8 cellular contexts compared by ENCODE assay signal in genomic region chr3:125697979-125698640, GRCh38.
DNase-seq lines count a peak whose midpoint lies in the region; TF ChIP-seq lines count a peak whose summit lies in the region.
"Not testable (repeated sequence)": the region's sequence is repeated elsewhere in the genome, so short reads cannot be mapped to it uniquely, and the experiment has no call there.

No MANE protein-coding gene starts in this region.

- H3K9me3 ChIP-seq in thyroid gland, result not testable (repeated sequence)

- intact Hi-C loops in thyroid gland (cut with DNase I), result not testable (repeated sequence)

- H3K4me1 ChIP-seq in thyroid gland, result not testable (repeated sequence)

- WGBS in thyroid gland, 2 donors, result 58 to 72% methylated on average over 12 to 13 of the region's 13 CpGs

- TF ChIP-seq POLR2A in thyroid gland (IDR thresholded peaks at IDR 0.05), result not testable (repeated sequence)

- TF ChIP-seq CTCF in LNCAP (IDR thresholded peaks at IDR 0.05), result 0 out of 2 replicates have a peak, but pooled peaks have one; percentile 8
- peak in 3 of 6 experiments; percentile 28 to 36 (median 28) for TF ChIP-seq CTCF in thyroid gland (IDR thresholded peaks at IDR 0.05)

- not testable (repeated sequence) for H3K36me3 ChIP-seq in thyroid gland

- not testable (repeated sequence) for H3K27me3 ChIP-seq in thyroid gland

- DNase-seq in ELR (ENCODE audit: low read depth) (peak; percentile 38), RPMI8226 (peak; percentile 62), glomerular visceral epithelial cell (ENCODE audit: extremely low spot score) (peak; percentile 42), thyroid gland (peak; percentile 72 to 74)
- peak; percentile 67 to 75 for DNase-seq in activated CD4-positive, alpha-beta T cell treated with anti-CD3 and anti-CD28 coated beads, Interleukin-2, amount 50 U/mL, for 48 hours
- DNase-seq in activated naive CD4-positive, alpha-beta T cell treated with anti-CD3 and anti-CD28 coated beads, Interleukin-2, amount 50 U/mL, for 16 hours, result peak; percentile 48
- DNase-seq in stimulated activated CD4-positive, alpha-beta T cell treated with anti-CD3 and anti-CD28 coated beads, Interleukin-4, amount 100 ng/mL, for 1 hour, result peak; percentile 43

- H3K27ac ChIP-seq in thyroid gland, result peak overlapping the region in 1 of 3 donors; percentile 68

- H3K4me3 ChIP-seq in thyroid gland (replicated peaks in 1 of 3), result not testable (repeated sequence)
